27 cellular contexts compared by ENCODE assay signal in genomic region chr1:193494368-193494767, GRCh38.
"Had no signal": no experiment of that assay in that cellular context is flagged by ENCODE, and none has a peak within 500 bp of the region (broad histone marks: within the 10 kb centered on the region; RNA-seq: fewer than 3 reads in every experiment).

No MANE protein-coding gene starts in this region.

- H3K36me3 Mint-ChIP-seq: brain, neural progenitor cell had no signal

- H3K9me3 Mint-ChIP-seq: immature natural killer cell, natural killer cell had no signal

- H3K9me3 ChIP-seq: ascending aorta, lower lobe of right lung, sigmoid colon, suprapubic skin had no signal

- DNase-seq: activated CD4-positive, alpha-beta T cell treated with anti-CD3 and anti-CD28 coated beads for 4 hours; activated CD4-positive, alpha-beta T cell treated with anti-CD3 and anti-CD28 coated beads, Interleukin-2, amount 50 U/mL, for 48 hours; activated CD8-positive, alpha-beta memory T cell treated with anti-CD3 and anti-CD28 coated beads, Interleukin-2, amount 50 U/mL, for 4 hours; activated gamma-delta T cell; activated naive CD4-positive, alpha-beta T cell treated with anti-CD3 and anti-CD28 coated beads, Interleukin-2, amount 10 ng/mL, durations not matched to agents 7 days and 5 days; activated naive CD8-positive, alpha-beta T cell treated with anti-CD3 and anti-CD28 coated beads, Interleukin-2, amount 10 ng/mL, durations not matched to agents 7 days and 5 days; activated T-cell treated with anti-CD3 and anti-CD28 coated beads, Interleukin-2, amount 50 U/mL, for 1 hour; head of caudate nucleus; hypothalamus; immature natural killer cell; kidney; lower lobe of right lung; mesenchymal stem cell; natural killer cell; occipital lobe; psoas muscle; sigmoid colon; stimulated activated CD4-positive, alpha-beta T cell treated with anti-CD3 and anti-CD28 coated beads, Interleukin-15, amount 100 ng/mL, for 24 hours; stimulated activated CD4-positive, alpha-beta T cell treated with anti-CD3 and anti-CD28 coated beads, Interleukin-2, amount 100 ng/mL, for 24 hours; stimulated activated naive CD4-positive, alpha-beta T cell; transverse colon had no signal

- H3K4me3 Mint-ChIP-seq: activated naive CD4-positive, alpha-beta T cell treated with anti-CD3 and anti-CD28 coated beads, Interleukin-2, amount 10 ng/mL, durations not matched to agents 7 days and 5 days; activated naive CD8-positive, alpha-beta T cell treated with anti-CD3 and anti-CD28 coated beads, Interleukin-2, amount 10 ng/mL, durations not matched to agents 7 days and 5 days; activated T-helper 1 cell treated with anti-CD3 and anti-CD28 coated beads, Interleukin-12 subunit alpha, Interleukin-12 subunit beta, Interleukin-2, Interleukin-4 antibody, amounts not matched to agents 30 ng/mL and 10 ng/mL and 1 ng/mL, durations not matched to agents 14 hours and 24 hours and 36 hours; brain; immature natural killer cell; natural killer cell; neural progenitor cell had no signal

- H3K4me1 Mint-ChIP-seq: brain had no signal

- H3K27ac Mint-ChIP-seq: activated naive CD4-positive, alpha-beta T cell treated with anti-CD3 and anti-CD28 coated beads, Interleukin-2, amount 10 ng/mL, durations not matched to agents 7 days and 5 days; activated naive CD8-positive, alpha-beta T cell treated with anti-CD3 and anti-CD28 coated beads, Interleukin-2, amount 10 ng/mL, durations not matched to agents 7 days and 5 days; activated T-helper 1 cell treated with anti-CD3 and anti-CD28 coated beads, Interleukin-12 subunit alpha, Interleukin-12 subunit beta, Interleukin-2, Interleukin-4 antibody, amounts not matched to agents 30 ng/mL and 10 ng/mL and 1 ng/mL, durations not matched to agents 14 hours and 24 hours and 36 hours; brain; immature natural killer cell; natural killer cell; neural progenitor cell had no signal

- ATAC-seq: gastroesophageal sphincter, lower lobe of right lung, natural killer cell, psoas muscle had no signal

- H3K27me3 Mint-ChIP-seq: activated naive CD4-positive, alpha-beta T cell treated with anti-CD3 and anti-CD28 coated beads, Interleukin-2, amount 10 ng/mL, durations not matched to agents 7 days and 5 days; activated naive CD8-positive, alpha-beta T cell treated with anti-CD3 and anti-CD28 coated beads, Interleukin-2, amount 10 ng/mL, durations not matched to agents 7 days and 5 days; brain had no signal
